Comparison of ENCODE assay signal across 1 cellular context in the genomic region with DNA sequence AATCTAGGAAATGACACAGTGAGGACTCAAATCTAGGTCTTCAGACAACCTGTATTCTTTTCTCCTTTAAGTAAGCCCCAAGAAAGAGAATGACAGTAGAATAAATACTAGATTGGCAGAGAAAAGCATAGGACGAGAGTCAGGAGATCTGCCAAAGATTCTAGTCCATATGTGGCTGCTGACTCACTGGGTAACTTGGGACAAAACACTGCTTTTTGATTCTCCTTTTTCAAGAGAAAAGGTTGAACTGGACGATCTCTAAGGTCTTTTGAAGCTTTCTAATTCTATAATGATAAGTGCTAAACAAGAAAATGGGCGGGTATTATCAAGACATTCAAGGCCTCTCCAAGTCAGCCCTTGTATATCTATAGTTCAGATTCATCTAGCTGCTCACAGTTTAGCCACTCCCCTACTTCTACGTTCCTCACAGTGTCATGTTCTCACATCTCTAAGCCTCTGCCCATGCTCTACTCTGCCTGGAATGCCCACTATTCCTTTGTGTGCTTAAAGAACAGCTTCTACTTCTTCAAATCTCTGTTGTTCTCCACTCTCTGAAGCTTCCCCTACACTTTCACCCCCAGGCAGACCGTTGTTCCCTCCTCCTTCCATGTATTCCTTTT.
TF ChIP-seq lines count a peak whose summit lies in the region.

No MANE protein-coding gene starts in this region.

TF ChIP-seq in IMR-90, 13 proteins besides CTCF, POLR2A, EP300 and RAD21 (continued from another document):
- TF ChIP-seq, protein P1, sequence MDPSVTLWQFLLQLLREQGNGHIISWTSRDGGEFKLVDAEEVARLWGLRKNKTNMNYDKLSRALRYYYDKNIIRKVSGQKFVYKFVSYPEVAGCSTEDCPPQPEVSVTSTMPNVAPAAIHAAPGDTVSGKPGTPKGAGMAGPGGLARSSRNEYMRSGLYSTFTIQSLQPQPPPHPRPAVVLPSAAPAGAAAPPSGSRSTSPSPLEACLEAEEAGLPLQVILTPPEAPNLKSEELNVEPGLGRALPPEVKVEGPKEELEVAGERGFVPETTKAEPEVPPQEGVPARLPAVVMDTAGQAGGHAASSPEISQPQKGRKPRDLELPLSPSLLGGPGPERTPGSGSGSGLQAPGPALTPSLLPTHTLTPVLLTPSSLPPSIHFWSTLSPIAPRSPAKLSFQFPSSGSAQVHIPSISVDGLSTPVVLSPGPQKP (IDR thresholded peaks at IDR 0.05; ENCODE audit: borderline replicate concordance, low read depth, low read length): no peak
- TF ChIP-seq CEBPB (IDR thresholded peaks at IDR 0.05; ENCODE audit: low read depth, low read length) (no peak), RFX5 (IDR thresholded peaks at IDR 0.05; ENCODE audit: low read depth, low read length) (no peak)
